ENCODE assay signal across 25 cellular contexts in genomic region chr1:181440510-181440909, GRCh38. TPM values are rescaled to one million over a fixed set of nuclear protein-coding genes. Genes with fewer than 3 reads are reported as not detected.
A peak's percentile ranks its signal among the peaks of the same experiment; 100 is the strongest.
DNase-seq lines count a peak whose midpoint lies in the region; ATAC-seq, FAIRE-seq and TF ChIP-seq lines count a peak whose summit lies in the region.
"Had no signal": no experiment of that assay in that cellular context is flagged by ENCODE, and none has a peak within 500 bp of the region (broad histone marks: within the 10 kb centered on the region; RNA-seq: fewer than 3 reads in every experiment).

No MANE protein-coding gene starts in this region.

- RAD21 ChIA-PET in GM12878 (lab: Charles Lee; ENCODE audit: unreplicated experiment): interaction anchor here (0.6 to 2.9 kb wide), 6 partner anchors 10 to 497 kb away, joined by 3 to 12 read pairs (median 6); no protein-coding TSS in a partner anchor

- no peaks in the 10 kb centered on the region for H3K9me2 ChIP-seq in GM23338 (ENCODE audit: insufficient read depth)

- intact Hi-C loops in GM12878 (cut with micrococcal nuclease; ENCODE audit: unreplicated experiment) (no loop called here), esophagus muscularis mucosa (cut with DNase I) (no loop called here), vagina (cut with DNase I) (no loop called here)

- POLR2A ChIA-PET in GM12878 (lab: Charles Lee): interaction anchor here (0.6 to 1.1 kb wide), 5 partner anchors 10 to 589 kb away, joined by 3 to 7 read pairs (median 3); no protein-coding TSS in a partner anchor

- no peaks in the 10 kb centered on the region for H3K9me3 Mint-ChIP-seq in GM23338
- H3K9me3 Mint-ChIP-seq: CD4-positive, alpha-beta T cell; CD8-positive, alpha-beta T cell had no signal

- DNase-seq in GM12878 (ENCODE audit: low read depth, low spot score): no peak
- DNase-seq in esophagus muscularis mucosa (ENCODE audit: extremely low spot score): peak; percentile 34
- peak; percentile 22 for DNase-seq in islet precursor cell
- DNase-seq in vagina (ENCODE audit: extremely low spot score in 2 of 2): peak; percentile 52 to 77
- DNase-seq in GM23338 (ENCODE audit: low spot score): no peak
- DNase-seq: AML-193; Caco-2; Calu3; CD4-positive, alpha-beta T cell; CD8-positive, alpha-beta T cell; DMS79 treated with DMSO at 0.1 percent for 48 hours; GF-D8 had no signal

- no peak overlapping the region for H3K4me3 ChIP-seq in GM12878
- H3K4me3 ChIP-seq in esophagus muscularis mucosa: no peak overlapping the region
- H3K4me3 ChIP-seq in vagina: no peak overlapping the region
- H3K4me3 ChIP-seq in GM23338: no peak overlapping the region
- H3K4me3 ChIP-seq: A549; BLaER1 treated with 17β-estradiol and CSF1 and Interleukin-3, amounts not matched to agents 10 nM and 100 nM had no signal

- H3K79me2 ChIP-seq in GM12878 (ENCODE audit: control insufficient read depth, insufficient read depth, low read length) (no peaks in the 10 kb centered on the region), GM23338 (replicated peaks; ENCODE audit: insufficient read depth) (no peaks in the 10 kb centered on the region)

- BruUV-seq in GM12878 (replicated peaks; lab: Mats Ljungman, UMichigan): no TSS peak

- H3K9ac ChIP-seq in GM12878 (ENCODE audit: control insufficient read depth, insufficient read depth, low read length): no peak overlapping the region
- H3K9ac ChIP-seq: BLaER1 treated with 17β-estradiol and CSF1 and Interleukin-3, amounts not matched to agents 10 nM and 100 nM had no signal

- H3K27me3 ChIP-seq in GM12878 (replicated peaks in 1 of 2; ENCODE audit: control insufficient read depth in 2 of 2, insufficient read depth in 2 of 2, low read length in 1 of 2) (no peaks in the 10 kb centered on the region), esophagus muscularis mucosa (no peaks in the 10 kb centered on the region), vagina (no peaks in the 10 kb centered on the region), GM23338 (ENCODE audit: insufficient read depth) (no peaks in the 10 kb centered on the region)
- H3K27me3 ChIP-seq: BLaER1 treated with 17β-estradiol and CSF1 and Interleukin-3, amounts not matched to agents 10 nM and 100 nM had no signal

- H3F3A ChIP-seq in GM23338 (replicated peaks; ENCODE audit: low read depth): no peaks in the 10 kb centered on the region

- H3K36me3 ChIP-seq in GM12878 (ENCODE audit: control insufficient read depth in 2 of 2, insufficient read depth in 2 of 2, low read length in 1 of 2) (no peaks in the 10 kb centered on the region), esophagus muscularis mucosa (no peaks in the 10 kb centered on the region), vagina (no peaks in the 10 kb centered on the region), GM23338 (ENCODE audit: insufficient read depth) (no peaks in the 10 kb centered on the region)
- H3K36me3 ChIP-seq: BLaER1 treated with 17β-estradiol and CSF1 and Interleukin-3, amounts not matched to agents 10 nM and 100 nM had no signal

- CTCF ChIA-PET in GM12878 (lab: Yijun Ruan, JAX): interaction anchor here (1.2 to 1.8 kb wide), 4 partner anchors 11 to 38 kb away, joined by 3 to 4 read pairs (median 3); no protein-coding TSS in a partner anchor

- TF ChIP-seq CTCF in GM12878 (IDR thresholded peaks at IDR 0.05 in 2 of 3, conservative IDR thresholded peaks at IDR 0.05 in 1 of 3; ENCODE audit: control insufficient read depth in 2 of 3, extremely low read depth in 1 of 3, insufficient read depth in 1 of 3, low read depth in 3 of 3, low read length in 3 of 3) (no peak), esophagus muscularis mucosa (IDR thresholded peaks at IDR 0.05) (no peak), vagina (IDR thresholded peaks at IDR 0.05) (no peak), GM23338 (conservative IDR thresholded peaks at IDR 0.05; ENCODE audit: low read depth in 2 of 2) (no peak)

- H3K4me2 ChIP-seq in GM12878 (ENCODE audit: control insufficient read depth, insufficient read depth) (no peak overlapping the region), GM23338 (no peak overlapping the region)
- H3K4me2 ChIP-seq: A549; BLaER1 treated with 17β-estradiol and CSF1 and Interleukin-3, amounts not matched to agents 10 nM and 100 nM had no signal

- no peak for TF ChIP-seq EP300 in GM12878 (IDR thresholded peaks at IDR 0.05; ENCODE audit: borderline replicate concordance in 1 of 2, control insufficient read depth in 1 of 2, low read depth in 2 of 2, low read length in 2 of 2)
- no peak for TF ChIP-seq EP300 in esophagus muscularis mucosa (IDR thresholded peaks at IDR 0.05)

- SMC1A ChIA-PET in GM12878 (lab: Charles Lee; ENCODE audit: uncharacterized antibody, unreplicated experiment): interaction anchor here (0.8 to 3.2 kb wide), 3 partner anchors 10 to 38 kb away, joined by 3 to 9 read pairs (median 3); no protein-coding TSS in a partner anchor

- H3K4me1 ChIP-seq in GM12878 (ENCODE audit: control insufficient read depth, insufficient read depth, low read length): peaks cover 18% of the 10 kb centered on the region
- peaks cover 0 to 7% (median 3%) of the 10 kb centered on the region in 4 donors for H3K4me1 ChIP-seq in esophagus muscularis mucosa
- no peaks in the 10 kb centered on the region for H3K4me1 ChIP-seq in vagina
- H3K4me1 ChIP-seq in GM23338 (ENCODE audit: insufficient read depth): no peaks in the 10 kb centered on the region
- H3K4me1 ChIP-seq: BLaER1 treated with 17β-estradiol and CSF1 and Interleukin-3, amounts not matched to agents 10 nM and 100 nM had no signal

- FAIRE-seq in GM12878 (lab: Jason Lieb, UNC): no peak
- FAIRE-seq: A549, D721Med, G401.6, GM12892, GM19239 had no signal

- ATAC-seq in GM12878 (peak; percentile 28), GM23338 (no peak), GM18502 (IDR thresholded peaks at IDR 0.05; ENCODE audit: poor library complexity, unreplicated experiment) (no peak), HG02759 (IDR thresholded peaks at IDR 0.05; ENCODE audit: unreplicated experiment) (no peak)
- ATAC-seq: A549; CD8-positive, alpha-beta T cell had no signal

- H2AFZ ChIP-seq in GM12878 (ENCODE audit: control insufficient read depth, low read depth, low read length) (no peak overlapping the region), GM23338 (no peak overlapping the region)

- H3K27ac ChIP-seq in GM12878 (ENCODE audit: control insufficient read depth, insufficient read depth): no peak overlapping the region
- no peak overlapping the region for H3K27ac ChIP-seq in esophagus muscularis mucosa (replicated peaks in 1 of 4)
- no peak overlapping the region for H3K27ac ChIP-seq in vagina
- H3K27ac ChIP-seq in GM23338 (ENCODE audit: low read depth): no peak overlapping the region
- H3K27ac ChIP-seq: 22Rv1; A549; BLaER1 treated with 17β-estradiol and CSF1 and Interleukin-3, amounts not matched to agents 10 nM and 100 nM; C4-2B had no signal

- no peak overlapping the region for H3K27ac Mint-ChIP-seq in GM23338
- H3K27ac Mint-ChIP-seq: B cell; CD4-positive, alpha-beta T cell; CD8-positive, alpha-beta T cell had no signal

- no peak overlapping the region for H3K4me3 Mint-ChIP-seq in GM23338
- H3K4me3 Mint-ChIP-seq: B cell; CD4-positive, alpha-beta T cell; CD8-positive, alpha-beta T cell had no signal

- no peaks in the 10 kb centered on the region for H4K20me1 ChIP-seq in GM12878 (ENCODE audit: control insufficient read depth, insufficient read depth)
- H4K20me1 ChIP-seq in GM23338 (replicated peaks; ENCODE audit: insufficient read depth): no peaks in the 10 kb centered on the region
- H4K20me1 ChIP-seq: BLaER1 treated with 17β-estradiol and CSF1 and Interleukin-3, amounts not matched to agents 10 nM and 100 nM had no signal

- H3K4me1 Mint-ChIP-seq in GM23338: no peaks in the 10 kb centered on the region
- H3K4me1 Mint-ChIP-seq: B cell had no signal

- TF ChIP-seq RAD21 in GM12878 (IDR thresholded peaks at IDR 0.05; ENCODE audit: insufficient read depth, low read depth, low read length): no peak

- 72% methylated on average over 4 of the region's 4 CpGs for WGBS in GM12878 (ENCODE audit: insufficient coverage, insufficient replicate concordance, low lambda C conversion rate, missing lambda C conversion rate)
- 100% methylated on average over 1 of the region's 4 CpGs for WGBS in esophagus muscularis mucosa

- in situ Hi-C loops in GM12878 (cut with MboI): no loop called here

- TF ChIP-seq POLR2A in GM12878 (IDR thresholded peaks at IDR 0.05; ENCODE audit: low read depth, low read length) (no peak), esophagus muscularis mucosa (IDR thresholded peaks at IDR 0.05; ENCODE audit: low read depth) (no peak), vagina (IDR thresholded peaks at IDR 0.05) (no peak)

- H3K27me3 Mint-ChIP-seq in GM23338 (ENCODE audit: insufficient read depth, low read depth, poor library complexity): no peaks in the 10 kb centered on the region

- H3K36me3 Mint-ChIP-seq in GM23338 (ENCODE audit: low read depth): no peaks in the 10 kb centered on the region
- H3K36me3 Mint-ChIP-seq: CD8-positive, alpha-beta T cell had no signal

- H3K9me3 ChIP-seq in GM12878 (replicated peaks; ENCODE audit: control insufficient read depth, insufficient read depth, low read length) (no peaks in the 10 kb centered on the region), esophagus muscularis mucosa (no peaks in the 10 kb centered on the region), vagina (no peaks in the 10 kb centered on the region)
- H3K9me3 ChIP-seq: A549; BLaER1 treated with 17β-estradiol and CSF1 and Interleukin-3, amounts not matched to agents 10 nM and 100 nM; Caco-2 had no signal

RNA-seq across cellular contexts. Expression of gene CACNA1E, which starts 42.8 kb away (rescaled TPM):
- total RNA-seq in GM12878 (2013; cell fraction: nucleolus; rRNA removed): 378 and 432 TPM in 2 replicates
- total RNA-seq in GM12878 (2014; rRNA removed) (12.9 TPM in 2 replicates), GM12878 (2014; rRNA removed; fragmentation: Illumina TruSeq; extraction: Trizol) (6.4 and 7.4 TPM in 2 replicates), GM12878 (2021) (19.4 and 22.0 TPM in 2 replicates), esophagus muscularis mucosa (under 1 TPM; under 0.01 to 0.66 (median 0.25) TPM), vagina (not detected)
- polyA plus RNA-seq in GM12878 (2011; ENCODE audit: low read depth): 3.4 TPM
- polyA plus RNA-seq in GM12878 (2011; rRNA removed) (13.6 and 20.5 TPM in 2 replicates), GM12878 (2014; fragmentation: Illumina TruSeq; extraction: Trizol) (5.1 and 5.7 TPM in 2 replicates), GM12878 (2014; fragmentation: Nextera tagmentation; extraction: Ambion mirVana) (1 to 10 TPM in 1 of 2 experiments, under 1 TPM in 1; 0.57 to 1.7 TPM), GM12878 (2014; rRNA removed) (10.2 and 10.3 TPM in 2 replicates), GM12878 (2016; fragmentation: Nextera tagmentation; extraction: Ambion mirVana) (1 to 10 TPM; 7.8 to 9.1 TPM), GM23338 (2016; fragmentation: Nextera tagmentation; extraction: Ambion mirVana) (0.12 and 0.32 TPM in 2 replicates)
- 12.0 and 12.8 TPM in 2 replicates for polyA plus RNA-seq in GM12878 (2011; cell fraction: cytosol; rRNA removed)
- 112 and 120 TPM in 2 replicates for polyA plus RNA-seq in GM12878 (2011; cell fraction: nucleus; rRNA removed)
- 6.3 and 6.5 TPM in 2 replicates for polyA plus RNA-seq in GM12878 (2012)
- polyA minus RNA-seq in GM12878 (2011; rRNA and poly(A)+ RNA removed): 83.5 and 100 TPM in 2 replicates
- 12.8 and 16.5 TPM in 2 replicates for polyA minus RNA-seq in GM12878 (2011; cell fraction: cytosol; rRNA and poly(A)+ RNA removed)
- 82.6 and 113 TPM in 2 replicates for polyA minus RNA-seq in GM12878 (2011; cell fraction: nucleus; rRNA and poly(A)+ RNA removed)
- 1.1 and 2.0 TPM in 2 replicates for total RNA-seq in GM23338 (2014; rRNA removed; shearing (Covaris generic))
- total RNA-seq: A172; Calu3; CD4-positive, alpha-beta T cell; CD8-positive, alpha-beta T cell had no signal
- polyA plus RNA-seq: BJ had no signal

Comparison
In these comparisons a context has a peak if more than half of its experiments do, and no peak if none do; other contexts are left out.
1. DNase-seq: peak in esophagus muscularis mucosa (single experiment), islet precursor cell (single experiment) and vagina (2 of 2); none in GM12878 (single experiment) and GM23338 (single experiment).